22 cellular contexts compared by ENCODE assay signal in genomic region chr6:165899592-165899991, GRCh38.
"Had no signal": no experiment of that assay in that cellular context is flagged by ENCODE, and none has a peak within 500 bp of the region (broad histone marks: within the 10 kb centered on the region; RNA-seq: fewer than 3 reads in every experiment).

No MANE protein-coding gene starts in this region.

- H3K4me3 ChIP-seq: PC-9, SK-N-MC had no signal

- H3K4me1 Mint-ChIP-seq: activated CD4-positive, alpha-beta memory T cell treated with anti-CD3 and anti-CD28 coated beads, Interleukin-2, amount 10 ng/mL, durations not matched to agents 7 days and 5 days; activated CD4-positive, alpha-beta T cell treated with anti-CD3 and anti-CD28 coated beads, Interleukin-2, amount 10 ng/mL, durations not matched to agents 7 days and 5 days; activated naive CD4-positive, alpha-beta T cell treated with anti-CD3 and anti-CD28 coated beads, Interleukin-2, amount 10 ng/mL, durations not matched to agents 7 days and 5 days; activated naive CD8-positive, alpha-beta T cell treated with anti-CD3 and anti-CD28 coated beads for 36 hours; activated T-helper 17 cell treated with anti-CD3 and anti-CD28 coated beads, Interleukin-2, amount 50 U/mL, for 72 hours; IgD-negative memory B cell had no signal

- H3K27ac Mint-ChIP-seq: activated CD4-positive, alpha-beta memory T cell treated with anti-CD3 and anti-CD28 coated beads, Interleukin-2, amount 10 ng/mL, durations not matched to agents 7 days and 5 days; activated CD4-positive, alpha-beta T cell treated with anti-CD3 and anti-CD28 coated beads, Interleukin-2, amount 10 ng/mL, durations not matched to agents 7 days and 5 days; activated naive CD4-positive, alpha-beta T cell treated with anti-CD3 and anti-CD28 coated beads, Interleukin-2, amount 10 ng/mL, durations not matched to agents 7 days and 5 days; activated naive CD8-positive, alpha-beta T cell treated with anti-CD3 and anti-CD28 coated beads for 36 hours; activated T-helper 17 cell treated with anti-CD3 and anti-CD28 coated beads, Interleukin-2, amount 50 U/mL, for 72 hours; IgD-negative memory B cell had no signal

- H2AFZ ChIP-seq: PC-9 had no signal

- H3K4me3 Mint-ChIP-seq: activated CD4-positive, alpha-beta memory T cell treated with anti-CD3 and anti-CD28 coated beads, Interleukin-2, amount 10 ng/mL, durations not matched to agents 7 days and 5 days; activated CD4-positive, alpha-beta T cell treated with anti-CD3 and anti-CD28 coated beads, Interleukin-2, amount 10 ng/mL, durations not matched to agents 7 days and 5 days; activated naive CD4-positive, alpha-beta T cell treated with anti-CD3 and anti-CD28 coated beads, Interleukin-2, amount 10 ng/mL, durations not matched to agents 7 days and 5 days; activated naive CD8-positive, alpha-beta T cell treated with anti-CD3 and anti-CD28 coated beads for 36 hours; activated T-helper 17 cell treated with anti-CD3 and anti-CD28 coated beads, Interleukin-2, amount 50 U/mL, for 72 hours; IgD-negative memory B cell had no signal

- DNase-seq: activated CD4-positive, alpha-beta memory T cell treated with anti-CD3 and anti-CD28 coated beads, Interleukin-2, amount 10 ng/mL, durations not matched to agents 7 days and 5 days; activated CD4-positive, alpha-beta T cell treated with anti-CD3 and anti-CD28 coated beads, Interleukin-2, amount 10 ng/mL, durations not matched to agents 7 days and 5 days; activated CD4-positive, CD25-positive, alpha-beta regulatory T cell; activated gamma-delta T cell; activated naive CD4-positive, alpha-beta T cell treated with anti-CD3 and anti-CD28 coated beads, Interleukin-2, amount 10 ng/mL, durations not matched to agents 7 days and 5 days; activated naive CD8-positive, alpha-beta T cell treated with anti-CD3 and anti-CD28 coated beads for 36 hours; activated T-cell treated with anti-CD3 and anti-CD28 coated beads for 4 hours; activated T-cell treated with anti-CD3 and anti-CD28 coated beads, Interleukin-2, amount 50 U/mL, for 48 hours; KG1; NCI-H1048; NCI-H146; NCI-H187 treated with DMSO at 0.1 percent for 48 hours; NCI-H2107; NCI-H2171 treated with DMSO at 0.1 percent for 48 hours; NCI-H524; PC-9; T-helper 1 cell had no signal

- H3K9me3 Mint-ChIP-seq: activated CD4-positive, alpha-beta memory T cell treated with anti-CD3 and anti-CD28 coated beads, Interleukin-2, amount 10 ng/mL, durations not matched to agents 7 days and 5 days; activated CD4-positive, alpha-beta T cell treated with anti-CD3 and anti-CD28 coated beads, Interleukin-2, amount 10 ng/mL, durations not matched to agents 7 days and 5 days; activated naive CD4-positive, alpha-beta T cell treated with anti-CD3 and anti-CD28 coated beads, Interleukin-2, amount 10 ng/mL, durations not matched to agents 7 days and 5 days; activated naive CD8-positive, alpha-beta T cell treated with anti-CD3 and anti-CD28 coated beads for 36 hours; activated T-helper 17 cell treated with anti-CD3 and anti-CD28 coated beads, Interleukin-2, amount 50 U/mL, for 72 hours had no signal

- H3K27ac ChIP-seq: PC-9, SK-N-MC, VCaP had no signal

- H3K36me3 Mint-ChIP-seq: activated naive CD4-positive, alpha-beta T cell treated with anti-CD3 and anti-CD28 coated beads, Interleukin-2, amount 10 ng/mL, durations not matched to agents 7 days and 5 days; activated naive CD8-positive, alpha-beta T cell treated with anti-CD3 and anti-CD28 coated beads for 36 hours; IgD-negative memory B cell had no signal

- H3K27me3 Mint-ChIP-seq: activated CD4-positive, alpha-beta memory T cell treated with anti-CD3 and anti-CD28 coated beads, Interleukin-2, amount 10 ng/mL, durations not matched to agents 7 days and 5 days; activated CD4-positive, alpha-beta T cell treated with anti-CD3 and anti-CD28 coated beads, Interleukin-2, amount 10 ng/mL, durations not matched to agents 7 days and 5 days; activated naive CD4-positive, alpha-beta T cell treated with anti-CD3 and anti-CD28 coated beads, Interleukin-2, amount 10 ng/mL, durations not matched to agents 7 days and 5 days; IgD-negative memory B cell had no signal

- ATAC-seq: activated T-helper 17 cell treated with anti-CD3 and anti-CD28 coated beads, Interleukin-2, amount 50 U/mL, for 72 hours; Right ventricle myocardium inferior had no signal

- H3K4me2 ChIP-seq: PC-9 had no signal
